Comparison of ENCODE assay signal across 15 cellular contexts in genomic region chr11:117438371-117439000, GRCh38.
A peak's percentile ranks its signal among the peaks of the same experiment; 100 is the strongest.
DNase-seq lines count a peak whose midpoint lies in the region; ATAC-seq and TF ChIP-seq lines count a peak whose summit lies in the region.
"Had no signal": no experiment of that assay in that cellular context is flagged by ENCODE, and none has a peak within 500 bp of the region (broad histone marks: within the 10 kb centered on the region; RNA-seq: fewer than 3 reads in every experiment).

No MANE protein-coding gene starts in this region.

- peak; percentile 38 for ATAC-seq in stimulated activated memory B cell treated with anti-CD40 and anti-IgM and Interleukin-4, amounts not matched to agents 10 μg/mL and 1 μg/mL and 100 μg/mL, for 72 hours
- no peak for ATAC-seq in Right ventricle myocardium superior (ENCODE audit: poor library complexity)

- H3K36me3 Mint-ChIP-seq in chondrocyte (ENCODE audit: low read depth): no peaks in the 10 kb centered on the region
- no peaks in the 10 kb centered on the region for H3K36me3 Mint-ChIP-seq in stimulated activated memory B cell treated with anti-CD40 and anti-IgM and Interleukin-4, amounts not matched to agents 10 μg/mL and 1 μg/mL and 100 μg/mL, for 72 hours
- H3K36me3 Mint-ChIP-seq: WTC11 had no signal

- intact Hi-C loops in Right ventricle myocardium superior (cut with DNase I): no loop called here

- H3K9me3 Mint-ChIP-seq in chondrocyte (ENCODE audit: low read depth): no peaks in the 10 kb centered on the region
- H3K9me3 Mint-ChIP-seq in stimulated activated memory B cell treated with anti-CD40 and anti-IgM and Interleukin-4, amounts not matched to agents 10 μg/mL and 1 μg/mL and 100 μg/mL, for 72 hours: no peaks in the 10 kb centered on the region
- H3K9me3 Mint-ChIP-seq: neural crest cell, WTC11 had no signal

- peak; percentile 17 to 43 for DNase-seq in stimulated activated CD4-positive, alpha-beta T cell treated with anti-CD3 and anti-CD28 coated beads, Interleukin-2, amount 100 ng/mL, for 24 hours
- DNase-seq in stimulated activated CD4-positive, alpha-beta T cell treated with anti-CD3 and anti-CD28 coated beads, Interleukin-1b, Interleukin-23, amount 100 ng/mL, for 48 hours: no peak
- DNase-seq in HPDE6-E6E7 (ENCODE audit: extremely low spot score) (peak; percentile 39), chondrocyte (ENCODE audit: low spot score) (peak; percentile 79), GOT3 (lab: John Stamatoyannopoulos, UW) (no peak), Right ventricle myocardium superior (no peak), CD1c-positive myeloid dendritic cell (ENCODE audit: extremely low spot score) (no peak)
- DNase-seq: Kasumi-1, midbrain, NCI-H146, NCI-H2227 treated with DMSO at 0.1 percent for 48 hours had no signal

- H3K4me1 Mint-ChIP-seq in chondrocyte (ENCODE audit: low read depth): no peaks in the 10 kb centered on the region
- no peaks in the 10 kb centered on the region for H3K4me1 Mint-ChIP-seq in stimulated activated memory B cell treated with anti-CD40 and anti-IgM and Interleukin-4, amounts not matched to agents 10 μg/mL and 1 μg/mL and 100 μg/mL, for 72 hours
- H3K4me1 Mint-ChIP-seq: B cell had no signal

- TF ChIP-seq CTCF in chondrocyte (IDR thresholded peaks at IDR 0.05): no peak

- H3K27me3 Mint-ChIP-seq in chondrocyte (ENCODE audit: low read depth): peaks cover 50% of the 10 kb centered on the region
- H3K27me3 Mint-ChIP-seq in stimulated activated memory B cell treated with anti-CD40 and anti-IgM and Interleukin-4, amounts not matched to agents 10 μg/mL and 1 μg/mL and 100 μg/mL, for 72 hours: peaks cover 51% of the 10 kb centered on the region

- H3K27ac Mint-ChIP-seq in chondrocyte (ENCODE audit: unreplicated experiment): no peak overlapping the region
- no peak overlapping the region for H3K27ac Mint-ChIP-seq in stimulated activated memory B cell treated with anti-CD40 and anti-IgM and Interleukin-4, amounts not matched to agents 10 μg/mL and 1 μg/mL and 100 μg/mL, for 72 hours
- H3K27ac Mint-ChIP-seq: B cell, WTC11 had no signal

- H3K4me3 Mint-ChIP-seq in chondrocyte (ENCODE audit: unreplicated experiment): no peak overlapping the region
- no peak overlapping the region for H3K4me3 Mint-ChIP-seq in stimulated activated memory B cell treated with anti-CD40 and anti-IgM and Interleukin-4, amounts not matched to agents 10 μg/mL and 1 μg/mL and 100 μg/mL, for 72 hours
- H3K4me3 Mint-ChIP-seq: B cell, neural crest cell, WTC11 had no signal

Comparison
In these comparisons a context has a peak if more than half of its experiments do, and no peak if none do; other contexts are left out.
1. DNase-seq: peak in stimulated activated CD4-positive, alpha-beta T cell treated with anti-CD3 and anti-CD28 coated beads, Interleukin-2, amount 100 ng/mL, for 24 hours (2 of 2), HPDE6-E6E7 (single experiment) and chondrocyte (single experiment); none in stimulated activated CD4-positive, alpha-beta T cell treated with anti-CD3 and anti-CD28 coated beads, Interleukin-1b, Interleukin-23, amount 100 ng/mL, for 48 hours (single experiment), GOT3 (single experiment), Right ventricle myocardium superior (single experiment) and CD1c-positive myeloid dendritic cell (single experiment).